ENCODE assay signal across 27 cellular contexts in the genomic region with DNA sequence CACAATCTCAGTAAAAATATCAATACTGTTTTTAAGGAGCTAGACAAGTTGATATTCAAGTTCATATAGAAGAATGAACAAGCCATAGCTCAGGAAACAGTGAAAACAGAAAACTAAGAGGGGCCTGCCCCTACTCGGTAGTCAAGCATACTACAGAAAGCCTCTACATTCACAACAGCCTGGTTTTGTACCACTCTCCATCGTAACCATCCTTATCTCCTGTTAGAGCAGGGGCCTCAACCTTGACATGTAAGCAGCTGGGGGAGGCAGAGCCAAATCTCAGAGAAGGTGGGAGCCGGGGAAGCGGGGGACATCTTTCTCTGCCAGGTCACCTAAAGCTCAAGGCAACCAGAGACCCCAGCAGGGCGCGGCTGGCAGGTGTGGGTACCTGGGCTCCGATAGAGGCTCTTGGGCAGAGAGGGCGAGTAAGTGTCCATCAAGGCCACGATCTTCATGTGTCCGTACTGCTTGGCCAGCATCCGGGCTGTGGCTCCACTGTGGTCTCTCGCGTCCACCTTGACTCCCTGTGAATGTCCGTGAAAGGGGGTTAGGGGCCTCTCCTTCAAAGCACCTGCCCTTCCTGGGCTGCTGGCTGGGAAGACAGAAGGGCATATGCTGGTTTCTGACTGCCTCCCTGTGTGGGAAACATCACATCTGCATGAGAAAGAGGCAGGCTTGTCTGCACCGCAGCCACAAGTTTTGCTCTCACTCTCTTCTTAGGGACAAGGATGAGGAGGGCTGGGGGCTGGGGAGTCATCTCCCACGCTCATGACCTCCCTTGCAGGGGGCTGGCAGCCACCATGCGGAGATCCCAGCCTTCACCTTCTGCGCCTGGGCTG. TPM values are rescaled to one million over a fixed set of nuclear protein-coding genes. Genes with fewer than 3 reads are reported as not detected.
"Had no signal": no experiment of that assay in that cellular context is flagged by ENCODE, and none has a peak within 500 bp of the region (broad histone marks: within the 10 kb centered on the region; RNA-seq: fewer than 3 reads in every experiment).

No MANE protein-coding gene starts in this region.

- H3K9ac ChIP-seq: neural progenitor cell, parathyroid adenoma had no signal

- H3K4me3 Mint-ChIP-seq: activated CD4-positive, alpha-beta T cell treated with anti-CD3 and anti-CD28 coated beads, Interleukin-2, amount 10 ng/mL, durations not matched to agents 7 days and 5 days; activated CD8-positive, alpha-beta T cell treated with anti-CD3 and anti-CD28 coated beads, Interleukin-2, amount 10 ng/mL, durations not matched to agents 7 days and 5 days; activated naive CD8-positive, alpha-beta T cell; central memory CD8-positive, alpha-beta T cell; effector memory CD8-positive, alpha-beta T cell; naive thymus-derived CD4-positive, alpha-beta T cell; neural progenitor cell; stimulated activated naive CD8-positive, alpha-beta T cell treated with anti-CD3 and anti-CD28 coated beads, Interleukin-15, Interleukin-2, amounts not matched to agents 100 ng/mL and 50 ng/mL, for 24 hours; T-cell; T-helper 2 cell treated with Interferon-gamma antibody and Interleukin-4, amounts not matched to agents 5 μg/mL and 100 μg/mL, for 36 hours had no signal

- H3K9me3 Mint-ChIP-seq: activated CD4-positive, alpha-beta T cell treated with anti-CD3 and anti-CD28 coated beads, Interleukin-2, amount 10 ng/mL, durations not matched to agents 7 days and 5 days; central memory CD8-positive, alpha-beta T cell; effector memory CD8-positive, alpha-beta T cell; naive thymus-derived CD4-positive, alpha-beta T cell; neural progenitor cell; stimulated activated naive CD8-positive, alpha-beta T cell treated with anti-CD3 and anti-CD28 coated beads, Interleukin-15, Interleukin-2, amounts not matched to agents 100 ng/mL and 50 ng/mL, for 24 hours; T-cell; T-helper 2 cell treated with Interferon-gamma antibody and Interleukin-4, amounts not matched to agents 5 μg/mL and 100 μg/mL, for 36 hours had no signal

- H3K36me3 ChIP-seq: neural progenitor cell had no signal

- H3K4me2 ChIP-seq: neural progenitor cell had no signal

- H3K27ac ChIP-seq: adrenal gland, ascending aorta, colonic mucosa, dorsolateral prefrontal cortex, esophagus muscularis mucosa, left lung, neural progenitor cell, parathyroid adenoma, thyroid gland, VCaP had no signal

- H3K27me3 Mint-ChIP-seq: activated CD4-positive, alpha-beta T cell treated with anti-CD3 and anti-CD28 coated beads, Interleukin-2, amount 10 ng/mL, durations not matched to agents 7 days and 5 days; activated naive CD8-positive, alpha-beta T cell; central memory CD8-positive, alpha-beta T cell; effector memory CD8-positive, alpha-beta T cell; naive thymus-derived CD4-positive, alpha-beta T cell; stimulated activated naive CD8-positive, alpha-beta T cell treated with anti-CD3 and anti-CD28 coated beads, Interleukin-15, Interleukin-2, amounts not matched to agents 100 ng/mL and 50 ng/mL, for 24 hours; T-cell had no signal

- H3K36me3 Mint-ChIP-seq: activated naive CD8-positive, alpha-beta T cell had no signal

- H3K4me1 ChIP-seq: adrenal gland, ascending aorta, colonic mucosa, esophagus muscularis mucosa, left lung, neural progenitor cell, parathyroid adenoma, thyroid gland had no signal

- FAIRE-seq: frontal cortex had no signal

- ATAC-seq: activated CD8-positive, alpha-beta T cell treated with anti-CD3 and anti-CD28 coated beads, Interleukin-2, amount 10 ng/mL, durations not matched to agents 7 days and 5 days; effector memory CD8-positive, alpha-beta T cell; left lung; naive thymus-derived CD4-positive, alpha-beta T cell; T-cell had no signal

- H3K79me2 ChIP-seq: parathyroid adenoma had no signal

- H2AFZ ChIP-seq: neural progenitor cell, parathyroid adenoma had no signal

- H3K27me3 ChIP-seq: adrenal gland, ascending aorta, colonic mucosa, dorsolateral prefrontal cortex, esophagus muscularis mucosa, left lung, neural progenitor cell, thyroid gland had no signal

- H3K4me1 Mint-ChIP-seq: activated CD4-positive, alpha-beta T cell treated with anti-CD3 and anti-CD28 coated beads, Interleukin-2, amount 10 ng/mL, durations not matched to agents 7 days and 5 days; central memory CD8-positive, alpha-beta T cell; naive thymus-derived CD4-positive, alpha-beta T cell; neural progenitor cell; T-cell had no signal

- H3K27ac Mint-ChIP-seq: activated CD8-positive, alpha-beta T cell treated with anti-CD3 and anti-CD28 coated beads, Interleukin-2, amount 10 ng/mL, durations not matched to agents 7 days and 5 days; activated naive CD8-positive, alpha-beta T cell; naive thymus-derived CD4-positive, alpha-beta T cell; neural progenitor cell; stimulated activated naive CD8-positive, alpha-beta T cell treated with anti-CD3 and anti-CD28 coated beads, Interleukin-15, Interleukin-2, amounts not matched to agents 100 ng/mL and 50 ng/mL, for 24 hours; T-cell; T-helper 2 cell treated with Interferon-gamma antibody and Interleukin-4, amounts not matched to agents 5 μg/mL and 100 μg/mL, for 36 hours had no signal

- DNase-seq: activated CD4-positive, alpha-beta T cell treated with anti-CD3 and anti-CD28 coated beads, Interleukin-2, amount 10 ng/mL, durations not matched to agents 7 days and 5 days; activated CD4-positive, CD25-positive, alpha-beta regulatory T cell treated with anti-CD3 and anti-CD28 coated beads, Interleukin-2, amount 50 U/mL, for 72 hours; activated CD8-positive, alpha-beta T cell treated with anti-CD3 and anti-CD28 coated beads, Interleukin-2, amount 10 ng/mL, durations not matched to agents 7 days and 5 days; activated gamma-delta T cell treated with Interleukin-2 at 50 U/mL for 16 hours; adrenal gland; colonic mucosa; dorsolateral prefrontal cortex; effector memory CD8-positive, alpha-beta T cell; hypothalamus; kidney glomerular epithelial cell; naive thymus-derived CD4-positive, alpha-beta T cell; right cardiac atrium; stimulated activated CD4-positive, alpha-beta T cell treated with anti-CD3 and anti-CD28 coated beads, Interleukin-4, amount 100 ng/mL, for 24 hours; substantia nigra; T-cell; thyroid gland had no signal

- H3K4me3 ChIP-seq: adrenal gland, ascending aorta, colonic mucosa, dorsolateral prefrontal cortex, esophagus muscularis mucosa, left lung, neural progenitor cell, thyroid gland had no signal

- H3K9me3 ChIP-seq: adrenal gland, ascending aorta, colonic mucosa, esophagus muscularis mucosa, left lung, thyroid gland had no signal

RNA-seq across cellular contexts. Expression of gene DNAAF8, which starts 20.5 kb away (rescaled TPM):
- total RNA-seq: ascending aorta had no signal
